In genomic region chr3:16887130-16887529, GRCh38 we compare ENCODE assay signal across 16 cellular contexts. TPM values are rescaled to one million over a fixed set of nuclear protein-coding genes. Genes with fewer than 3 reads are reported as not detected.
A peak's percentile ranks its signal among the peaks of the same experiment; 100 is the strongest.
DNase-seq lines count a peak whose midpoint lies in the region; ATAC-seq and TF ChIP-seq lines count a peak whose summit lies in the region.
"Had no signal": no experiment of that assay in that cellular context is flagged by ENCODE, and none has a peak within 500 bp of the region (broad histone marks: within the 10 kb centered on the region; RNA-seq: fewer than 3 reads in every experiment).

No MANE protein-coding gene starts in this region.

- in situ Hi-C loops in GM23248 (cut with MboI) = no loop called here

- H4K20me1 ChIP-seq in GM23248 (ENCODE audit: insufficient read depth) = no peaks in the 10 kb centered on the region

- no peak overlapping the region for H3K9ac ChIP-seq in GM23248

- 94 to 100% methylated on average over 1 of the region's 1 CpG for WGBS in GM23248 (ENCODE audit: low coverage in 1 of 2, low lambda C conversion rate in 2 of 2, missing lambda C conversion rate in 2 of 2), 2 experiments

- POLR2A ChIA-PET in CD4-positive, alpha-beta memory T cell (lab: Charles Lee; ENCODE audit: partially characterized antibody) = interaction anchor here (1.0 to 9.5 kb wide), 6 partner anchors 10 to 622 kb away, joined by 3 to 180 read pairs (median 19); partner anchors contain the start of genes DPH3 and OXNAD1
- POLR2A ChIA-PET in activated naive CD8-positive, alpha-beta T cell treated with anti-CD3 and anti-CD28 coated beads, Interleukin-2, amount 10 ng/mL, durations not matched to agents 7 days and 5 days (lab: Charles Lee) = interaction anchor here (0.6 to 3.5 kb wide), 6 partner anchors 38 to 574 kb away, joined by 3 to 32 read pairs (median 6); no protein-coding TSS in a partner anchor

- H3K36me3 Mint-ChIP-seq in CD4-positive, alpha-beta memory T cell = peaks cover 0 to 30% of the 10 kb centered on the region in 2 donors
- H3K36me3 Mint-ChIP-seq in activated naive CD8-positive, alpha-beta T cell treated with anti-CD3 and anti-CD28 coated beads, Interleukin-2, amount 10 ng/mL, durations not matched to agents 7 days and 5 days = peaks cover 16% of the 10 kb centered on the region
- no peaks in the 10 kb centered on the region for H3K36me3 Mint-ChIP-seq in natural killer cell treated with Interleukin-12 subunit alpha and Interleukin-12 subunit beta and Interleukin-15 and Interleukin-18, amount 100 ng/mL, for 72 hours

- no peaks in the 10 kb centered on the region for H3K36me3 ChIP-seq in CD4-positive, alpha-beta memory T cell (ENCODE audit: insufficient read depth, low read length)
- H3K36me3 ChIP-seq in GM23248 (ENCODE audit: low read depth) (no peaks in the 10 kb centered on the region), BE2C (no peaks in the 10 kb centered on the region)

- no peak overlapping the region for H2AFZ ChIP-seq in GM23248

- H3K4me1 ChIP-seq in CD4-positive, alpha-beta memory T cell (ENCODE audit: insufficient read depth, low read length) = peaks cover 61% of the 10 kb centered on the region
- H3K4me1 ChIP-seq in GM23248 (ENCODE audit: insufficient read depth) (peaks cover 10% of the 10 kb centered on the region), BE2C (no peaks in the 10 kb centered on the region; the same call in 1 of the 2 replicates)

- H3K79me2 ChIP-seq in GM23248 (ENCODE audit: insufficient read depth) = peaks cover 31% of the 10 kb centered on the region

- peak overlapping the region; percentile 99 for H3K4me2 ChIP-seq in GM23248 (ENCODE audit: unreplicated experiment)

- H3K27ac Mint-ChIP-seq in CD4-positive, alpha-beta memory T cell = peak overlapping the region; percentile 93 to 98 (median 96)
- H3K27ac Mint-ChIP-seq in activated naive CD8-positive, alpha-beta T cell treated with anti-CD3 and anti-CD28 coated beads, Interleukin-2, amount 10 ng/mL, durations not matched to agents 7 days and 5 days = peak overlapping the region; percentile 96
- H3K27ac Mint-ChIP-seq in natural killer cell treated with Interleukin-12 subunit alpha and Interleukin-12 subunit beta and Interleukin-15 and Interleukin-18, amount 100 ng/mL, for 72 hours = peak overlapping the region; percentile 87 to 97

- no peak for TF ChIP-seq CTCF in BE2C (IDR thresholded peaks at IDR 0.05; ENCODE audit: low read depth, low read length)

- no peaks in the 10 kb centered on the region for H3K27me3 ChIP-seq in CD4-positive, alpha-beta memory T cell (ENCODE audit: insufficient read depth, low read length)
- H3K27me3 ChIP-seq in GM23248 (replicated peaks; ENCODE audit: insufficient read depth) (no peaks in the 10 kb centered on the region), BE2C (no peaks in the 10 kb centered on the region)

- no peaks in the 10 kb centered on the region for H3K9me2 ChIP-seq in GM23248 (ENCODE audit: insufficient read depth)

- no peak for DNase-seq in CD4-positive, alpha-beta memory T cell
- DNase-seq in GM23248 (no peak), BE2C (no peak)
- no peak for DNase-seq in activated naive CD8-positive, alpha-beta T cell treated with anti-CD3 and anti-CD28 coated beads, Interleukin-2, amount 10 ng/mL, durations not matched to agents 7 days and 5 days
- no peak for DNase-seq in natural killer cell treated with Interleukin-12 subunit alpha and Interleukin-12 subunit beta and Interleukin-15 and Interleukin-18, amount 100 ng/mL, for 72 hours (ENCODE audit: low spot score)
- DNase-seq: cortex of kidney; NCI-H1694; posterior cingulate gyrus; SIG-M5; stimulated activated CD4-positive, alpha-beta T cell treated with anti-CD3 and anti-CD28 coated beads, Interleukin-1b, Interleukin-23, amount 100 ng/mL, for 48 hours; stimulated activated naive CD4-positive, alpha-beta T cell treated with Interleukin-2 at 50 U/mL for 16 hours had no signal

- no peaks in the 10 kb centered on the region for H3K9me3 ChIP-seq in CD4-positive, alpha-beta memory T cell (ENCODE audit: control insufficient read depth in 1 of 2, low read length in 2 of 2)
- H3K9me3 ChIP-seq in GM23248 (ENCODE audit: low read depth) (no peaks in the 10 kb centered on the region), BE2C (no peaks in the 10 kb centered on the region)

- ATAC-seq in activated naive CD8-positive, alpha-beta T cell treated with anti-CD3 and anti-CD28 coated beads, Interleukin-2, amount 10 ng/mL, durations not matched to agents 7 days and 5 days (ENCODE audit: low read depth) = no peak
- ATAC-seq in natural killer cell treated with Interleukin-12 subunit alpha and Interleukin-12 subunit beta and Interleukin-15 and Interleukin-18, amount 100 ng/mL, for 72 hours = no peak
- no peak for ATAC-seq in GM19023 (IDR thresholded peaks at IDR 0.05; ENCODE audit: unreplicated experiment)
- no peak for ATAC-seq in HG02571 (IDR thresholded peaks at IDR 0.05; ENCODE audit: unreplicated experiment)
- ATAC-seq: HCT116, HepG2 had no signal

- peak overlapping the region; percentile 95 to 99 (median 97) for H3K4me3 Mint-ChIP-seq in CD4-positive, alpha-beta memory T cell
- peak overlapping the region; percentile 96 for H3K4me3 Mint-ChIP-seq in activated naive CD8-positive, alpha-beta T cell treated with anti-CD3 and anti-CD28 coated beads, Interleukin-2, amount 10 ng/mL, durations not matched to agents 7 days and 5 days
- H3K4me3 Mint-ChIP-seq in natural killer cell treated with Interleukin-12 subunit alpha and Interleukin-12 subunit beta and Interleukin-15 and Interleukin-18, amount 100 ng/mL, for 72 hours = peak overlapping the region; percentile 96

- H3K4me1 Mint-ChIP-seq in CD4-positive, alpha-beta memory T cell = peaks cover 52 to 74% (median 59%) of the 10 kb centered on the region in 4 donors
- peaks cover 50% of the 10 kb centered on the region for H3K4me1 Mint-ChIP-seq in activated naive CD8-positive, alpha-beta T cell treated with anti-CD3 and anti-CD28 coated beads, Interleukin-2, amount 10 ng/mL, durations not matched to agents 7 days and 5 days
- peaks cover 68 to 70% of the 10 kb centered on the region in 2 donors for H3K4me1 Mint-ChIP-seq in natural killer cell treated with Interleukin-12 subunit alpha and Interleukin-12 subunit beta and Interleukin-15 and Interleukin-18, amount 100 ng/mL, for 72 hours (ENCODE audit: low read depth in 2 of 2)

- H3F3A ChIP-seq in GM23248 (ENCODE audit: insufficient read depth) = peaks cover 23% of the 10 kb centered on the region

- H3K27ac ChIP-seq in CD4-positive, alpha-beta memory T cell (ENCODE audit: low read depth, low read length) = peak overlapping the region; percentile 87
- H3K27ac ChIP-seq in GM23248 = no peak overlapping the region
- H3K27ac ChIP-seq: VCaP had no signal

- no peaks in the 10 kb centered on the region for H3K9me3 Mint-ChIP-seq in CD4-positive, alpha-beta memory T cell
- no peaks in the 10 kb centered on the region for H3K9me3 Mint-ChIP-seq in activated naive CD8-positive, alpha-beta T cell treated with anti-CD3 and anti-CD28 coated beads, Interleukin-2, amount 10 ng/mL, durations not matched to agents 7 days and 5 days
- H3K9me3 Mint-ChIP-seq in natural killer cell treated with Interleukin-12 subunit alpha and Interleukin-12 subunit beta and Interleukin-15 and Interleukin-18, amount 100 ng/mL, for 72 hours = no peaks in the 10 kb centered on the region

- peak overlapping the region in 1 of 2 donors; percentile 96 for H3K4me3 ChIP-seq in CD4-positive, alpha-beta memory T cell (ENCODE audit: low read length in 2 of 2)
- H3K4me3 ChIP-seq in GM23248 (no peak overlapping the region), BE2C (ENCODE audit: low read depth, low read length) (no peak overlapping the region)

- intact Hi-C loops in CD4-positive, alpha-beta memory T cell (cut with micrococcal nuclease) = loop anchor here (5.0 kb wide), 2 partner anchors 50 to 265 kb away; no protein-coding TSS in a partner anchor

- no peaks in the 10 kb centered on the region for H3K27me3 Mint-ChIP-seq in CD4-positive, alpha-beta memory T cell
- H3K27me3 Mint-ChIP-seq in activated naive CD8-positive, alpha-beta T cell treated with anti-CD3 and anti-CD28 coated beads, Interleukin-2, amount 10 ng/mL, durations not matched to agents 7 days and 5 days = no peaks in the 10 kb centered on the region
- peaks cover 0 to 2% of the 10 kb centered on the region in 2 donors for H3K27me3 Mint-ChIP-seq in natural killer cell treated with Interleukin-12 subunit alpha and Interleukin-12 subunit beta and Interleukin-15 and Interleukin-18, amount 100 ng/mL, for 72 hours

- CTCF ChIA-PET in CD4-positive, alpha-beta memory T cell (lab: Charles Lee; ENCODE audit: partially characterized antibody) = interaction anchor here (0.9 to 3.1 kb wide), 3 partner anchors 14 to 58 kb away, joined by 3 to 17 read pairs (median 4); no protein-coding TSS in a partner anchor

RNA-seq across cellular contexts. Expression of gene PLCL2, which starts 2.4 kb away (rescaled TPM):
- total RNA-seq in CD4-positive, alpha-beta memory T cell = 10 to 100 TPM; 67.1 to 69.1 TPM
- polyA plus RNA-seq in CD4-positive, alpha-beta memory T cell = 10 to 100 TPM; 64.5 to 89.4 TPM
- 3.7 and 5.1 TPM in 2 replicates for total RNA-seq in GM23248 (2014; rRNA removed; shearing (Covaris generic))
- 1.4 TPM in 2 replicates for polyA plus RNA-seq in GM23248 (2016; fragmentation: Nextera tagmentation; extraction: Ambion mirVana)
- total RNA-seq in activated naive CD8-positive, alpha-beta T cell treated with anti-CD3 and anti-CD28 coated beads, Interleukin-2, amount 10 ng/mL, durations not matched to agents 7 days and 5 days = 10 to 100 TPM; 53.2 to 58.0 TPM
- 10 to 100 TPM; 12.5 to 17.2 TPM for total RNA-seq in natural killer cell treated with Interleukin-12 subunit alpha and Interleukin-12 subunit beta and Interleukin-15 and Interleukin-18, amount 100 ng/mL, for 72 hours
- 0.34 TPM for polyA plus RNA-seq in BE2C (2012; ENCODE audit: insufficient read depth, insufficient read length, low read depth)
- total RNA-seq: HepG2 had no signal
- polyA plus RNA-seq: HepG2 had no signal
